Comparison of ENCODE assay signal across 7 cellular contexts in genomic region chr4:184805462-184806245, GRCh38. TPM values are rescaled to one million over a fixed set of nuclear protein-coding genes. Genes with fewer than 3 reads are reported as not detected.
DNase-seq lines count a peak whose midpoint lies in the region; ATAC-seq and TF ChIP-seq lines count a peak whose summit lies in the region.

No MANE protein-coding gene starts in this region.

- H3K27me3 ChIP-seq in lung (ENCODE audit: control insufficient read depth, insufficient read depth): no peaks in the 10 kb centered on the region

- peaks cover 7 to 28% of the 10 kb centered on the region in 2 donors for H3K4me1 ChIP-seq in lung (ENCODE audit: control insufficient read depth in 2 of 2, insufficient read depth in 2 of 2, low read length in 2 of 2)

- peaks cover 69% of the 10 kb centered on the region for H3K4me1 Mint-ChIP-seq in MCF 10A (ENCODE audit: insufficient read depth, unreplicated experiment)

- TF ChIP-seq CTCF in MCF 10A (IDR thresholded peaks at IDR 0.05; ENCODE audit: unreplicated experiment) (no peak), lung (IDR thresholded peaks at IDR 0.05; ENCODE audit: control extremely low read depth, extremely low read depth) (no peak)

- no peaks in the 10 kb centered on the region for H3K27me3 Mint-ChIP-seq in MCF 10A (ENCODE audit: insufficient read depth, unreplicated experiment)

- no peak overlapping the region for H3K4me3 ChIP-seq in lung

- H3K9me3 Mint-ChIP-seq in MCF 10A (ENCODE audit: unreplicated experiment): no peaks in the 10 kb centered on the region

- peak overlapping the region; percentile 43 for H3K27ac Mint-ChIP-seq in MCF 10A (ENCODE audit: low read depth, unreplicated experiment)

- H3K4me3 Mint-ChIP-seq in MCF 10A (ENCODE audit: unreplicated experiment): peak overlapping the region; percentile 72

- no peaks in the 10 kb centered on the region for H3K9me3 ChIP-seq in lung (ENCODE audit: control insufficient read depth in 2 of 2, insufficient read depth in 1 of 2, low read length in 1 of 2)

- no TSS peak for BruUV-seq in MCF 10A (replicated peaks; lab: Mats Ljungman, UMichigan)

- ATAC-seq in GM19463 (IDR thresholded peaks at IDR 0.05; ENCODE audit: unreplicated experiment): peak; percentile 84
- peak; percentile 29 for ATAC-seq in HG03469 (IDR thresholded peaks at IDR 0.05; ENCODE audit: unreplicated experiment)
- peak; percentile 80 for ATAC-seq in lung (ENCODE audit: insufficient read depth, low FRiP score)

- POLR2A ChIA-PET in MCF 10A (lab: Yijun Ruan, JAX): interaction anchor here (0.6 to 3.1 kb wide), 8 partner anchors 9 to 109 kb away, joined by 3 to 31 read pairs (median 6); partner anchors contain the start of gene CENPU

- peaks cover 2 to 5% of the 10 kb centered on the region in 2 donors for H3K36me3 ChIP-seq in lung (ENCODE audit: control insufficient read depth in 2 of 2, insufficient read depth in 2 of 2, low read length in 2 of 2)

- WGBS in lung, 2 donors: 69 to 87% methylated on average over 12 of the region's 12 CpGs

- peaks cover 46% of the 10 kb centered on the region for H3K36me3 Mint-ChIP-seq in MCF 10A (ENCODE audit: insufficient read depth, unreplicated experiment)

- CTCF ChIA-PET in MCF 10A (lab: Yijun Ruan, JAX): interaction anchor here (1.1 kb wide), 1 partner anchor 15 kb away, joined by 3 read pairs; no protein-coding TSS in a partner anchor

- peak overlapping the region; percentile 84 to 89 for H3K27ac ChIP-seq in lung (ENCODE audit: low read depth in 1 of 2, low read length in 1 of 2)

- DNase-seq in MCF 10A (ENCODE audit: unreplicated experiment) (peak; percentile 61), lung (ENCODE audit: low spot score) (peak; percentile 83), A172 (ENCODE audit: low spot score) (no peak)
- DNase-seq in effector CD4-positive, alpha-beta T cell: no peak
- DNase-seq in activated CD8-positive, alpha-beta memory T cell treated with anti-CD3 and anti-CD28 coated beads, Interleukin-2, amount 50 U/mL, for 48 hours: no peak

- intact Hi-C loops in MCF 10A (cut with micrococcal nuclease): no loop called here

RNA-seq across cellular contexts. Expression of gene ACSL1, which starts 20.1 kb away (rescaled TPM):
- 99.5 and 105 TPM in 2 replicates for total RNA-seq in MCF 10A (2022)
- total RNA-seq in lung: 100 to 1,000 TPM in 1 of 2 donors, 10 to 100 TPM in 1; 89.5 to 242 TPM
- polyA plus RNA-seq in lung: 100 to 1,000 TPM; 134 to 731 TPM
- 25.9 and 27.2 TPM in 2 replicates for total RNA-seq in A172 (2014; rRNA removed; shearing (Covaris generic))

Comparison
In these comparisons a context has a peak if more than half of its experiments do, and no peak if none do; other contexts are left out.
1. ATAC-seq: peak in every context shown above with its lines; median percentile 84 in GM19463; 80 in lung; 29 in HG03469.
2. DNase-seq: peak in MCF 10A (single experiment) and lung (single experiment); none in effector CD4-positive, alpha-beta T cell (single experiment), A172 (single experiment) and activated CD8-positive, alpha-beta memory T cell treated with anti-CD3 and anti-CD28 coated beads, Interleukin-2, amount 50 U/mL, for 48 hours (single experiment).